1 cellular context compared by ENCODE assay signal in genomic region chr15:28920781-28921331, GRCh38.
TF ChIP-seq lines count a peak whose summit lies in the region.

No MANE protein-coding gene starts in this region.

TF ChIP-seq in GM23338, 12 proteins besides CTCF, POLR2A, EP300 and RAD21 (continued from another document):
- TF ChIP-seq REST (IDR thresholded peaks at IDR 0.05; ENCODE audit: unreplicated experiment) = no peak
- no peak for TF ChIP-seq NANOG (IDR thresholded peaks at IDR 0.05; ENCODE audit: borderline replicate concordance)
- TF ChIP-seq ZNF331 (CRISPR knock-in tag; IDR thresholded peaks at IDR 0.05; ENCODE audit: low read depth) = no peak
- no peak for TF ChIP-seq CREB1 (CRISPR knock-in tag; IDR thresholded peaks at IDR 0.05; ENCODE audit: low read depth)
- TF ChIP-seq EZH2phosphoT487 (IDR thresholded peaks at IDR 0.05; ENCODE audit: unreplicated experiment) = no peak
- TF ChIP-seq JUNB (IDR thresholded peaks at IDR 0.05; ENCODE audit: unreplicated experiment) = no peak
- TF ChIP-seq ZNF462 (CRISPR knock-in tag; IDR thresholded peaks at IDR 0.05) = no peak
- no peak for TF ChIP-seq STAT1 (IDR thresholded peaks at IDR 0.05; ENCODE audit: unreplicated experiment)
- TF ChIP-seq ZNF114 (CRISPR knock-in tag; IDR thresholded peaks at IDR 0.05) = no peak
- no peak for TF ChIP-seq POLR2AphosphoS5 (IDR thresholded peaks at IDR 0.05; ENCODE audit: low read depth)
- TF ChIP-seq EZH2 (IDR thresholded peaks at IDR 0.05; ENCODE audit: low read depth, unreplicated experiment) = no peak
